ENCODE assay signal across 8 cellular contexts in genomic region chr1:78649628-78650027, GRCh38. TPM values are rescaled to one million over a fixed set of nuclear protein-coding genes. Genes with fewer than 3 reads are reported as not detected.
A peak's percentile ranks its signal among the peaks of the same experiment; 100 is the strongest.
DNase-seq lines count a peak whose midpoint lies in the region; ATAC-seq, FAIRE-seq and TF ChIP-seq lines count a peak whose summit lies in the region.

Gene IFI44 (plus strand): TSS chr1:78649831. CDS start chr1:78650196, 365 bp downstream.

- FAIRE-seq in bronchial epithelial cell (lab: Jason Lieb, UNC) = no peak

- no peaks in the 10 kb centered on the region for H3K27me3 ChIP-seq in CD4-positive, alpha-beta memory T cell (ENCODE audit: insufficient read depth, low read length)
- H3K27me3 ChIP-seq in bronchial epithelial cell (ENCODE audit: control insufficient read depth, insufficient read depth, low read length) (no peaks in the 10 kb centered on the region), right lobe of liver (no peaks in the 10 kb centered on the region), BE2C (no peaks in the 10 kb centered on the region)

- peak; percentile 49 for TF ChIP-seq POLR2A in right lobe of liver (IDR thresholded peaks at IDR 0.05)

- CTCF ChIA-PET in CD4-positive, alpha-beta memory T cell (lab: Charles Lee; ENCODE audit: partially characterized antibody) = interaction anchor here (0.7 to 2.4 kb wide), 8 partner anchors 21 to 32 kb away, joined by 3 to 11 read pairs (median 4); partner anchors contain the start of gene IFI44L

- no peak for TF ChIP-seq CTCF in VCaP (conservative IDR thresholded peaks at IDR 0.05)
- TF ChIP-seq CTCF in bronchial epithelial cell (IDR thresholded peaks at IDR 0.05; ENCODE audit: insufficient read depth, low read length, severe bottlenecking) = no peak
- no peak for TF ChIP-seq CTCF in right lobe of liver (IDR thresholded peaks at IDR 0.05)
- TF ChIP-seq CTCF in BE2C (IDR thresholded peaks at IDR 0.05; ENCODE audit: low read depth, low read length) = no peak

- H3K27ac ChIP-seq in CD4-positive, alpha-beta memory T cell (ENCODE audit: low read depth, low read length) = peak within 1 kb of the TSS; percentile 66
- H3K27ac ChIP-seq in VCaP = peak within 1 kb of the TSS; percentile 39
- H3K27ac ChIP-seq in right lobe of liver = peak within 1 kb of the TSS; percentile 2 to 68 (median 47)

- intact Hi-C loops in CD4-positive, alpha-beta memory T cell (cut with micrococcal nuclease) = loop anchor here (1.0 kb wide), 1 partner anchor 32 kb away; no protein-coding TSS in a partner anchor
- intact Hi-C loops in right lobe of liver (cut with DNase I) = no loop called here

- H3K4me3 Mint-ChIP-seq in CD4-positive, alpha-beta memory T cell = peak within 1 kb of the TSS; percentile 90 to 97 (median 93)

- no peaks in the 10 kb centered on the region for H3K36me3 ChIP-seq in CD4-positive, alpha-beta memory T cell (ENCODE audit: insufficient read depth, low read length)
- H3K36me3 ChIP-seq in bronchial epithelial cell (ENCODE audit: control insufficient read depth, insufficient read depth, low read length) (no peaks in the 10 kb centered on the region), right lobe of liver (no peaks in the 10 kb centered on the region), BE2C (no peaks in the 10 kb centered on the region)

- peak within 1 kb of the TSS; percentile 88 to 97 (median 95) for H3K27ac Mint-ChIP-seq in CD4-positive, alpha-beta memory T cell

- H3K4me3 ChIP-seq in CD4-positive, alpha-beta memory T cell (ENCODE audit: low read length in 2 of 2) = peak within 1 kb of the TSS; percentile 68 to 73
- H3K4me3 ChIP-seq in bronchial epithelial cell (ENCODE audit: low read depth, low read length) (no peak within 1 kb of the TSS), right lobe of liver (peak within 1 kb of the TSS; percentile 34 to 49 (median 43)), BE2C (ENCODE audit: low read depth, low read length) (no peak within 1 kb of the TSS)

- H3K36me3 Mint-ChIP-seq in CD4-positive, alpha-beta memory T cell = peaks cover 20 to 36% of the 10 kb centered on the region in 2 donors

- H3K4me1 ChIP-seq in CD4-positive, alpha-beta memory T cell (ENCODE audit: insufficient read depth, low read length) = peaks cover 63% of the 10 kb centered on the region
- no peaks in the 10 kb centered on the region for H3K4me1 ChIP-seq in right lobe of liver
- no peaks in the 10 kb centered on the region for H3K4me1 ChIP-seq in BE2C

- H3K27me3 Mint-ChIP-seq in CD4-positive, alpha-beta memory T cell = no peaks in the 10 kb centered on the region

- peaks cover 2 to 23% (median 10%) of the 10 kb centered on the region in 8 donors for H3K9me3 Mint-ChIP-seq in CD4-positive, alpha-beta memory T cell

- peak; percentile 75 to 84 (median 78) for DNase-seq in CD4-positive, alpha-beta memory T cell
- DNase-seq in HT-29 (ENCODE audit: low spot score) (peak; percentile 78), bronchial epithelial cell (ENCODE audit: low read depth) (peak; percentile 73), right lobe of liver (peak; percentile 70 to 83 (median 76)), BE2C (no peak)
- peak; percentile 21 to 46 (median 42) for DNase-seq in stimulated activated CD4-positive, alpha-beta T cell treated with anti-CD3 and anti-CD28 coated beads, TNF-alpha, amount 100 ng/mL, for 48 hours (ENCODE audit: low read depth in 3 of 3)

- H3K9me3 ChIP-seq in CD4-positive, alpha-beta memory T cell (ENCODE audit: control insufficient read depth in 1 of 2, low read length in 2 of 2) = no peaks in the 10 kb centered on the region
- H3K9me3 ChIP-seq in right lobe of liver (no peaks in the 10 kb centered on the region), BE2C (no peaks in the 10 kb centered on the region)

- POLR2A ChIA-PET in CD4-positive, alpha-beta memory T cell (lab: Charles Lee; ENCODE audit: partially characterized antibody) = interaction anchor here (1.0 to 1.5 kb wide), 6 partner anchors 21 to 32 kb away, joined by 3 to 14 read pairs (median 4); partner anchors contain the start of gene IFI44L

- ATAC-seq in GM19467 (IDR thresholded peaks at IDR 0.05; ENCODE audit: unreplicated experiment) (peak; percentile 86), right lobe of liver (peak; percentile 91 to 95 (median 94))

- H3K4me1 Mint-ChIP-seq in CD4-positive, alpha-beta memory T cell = peaks cover 46 to 88% (median 69%) of the 10 kb centered on the region in 4 donors

RNA-seq across cellular contexts. Expression of gene IFI44, which starts in this region (rescaled TPM):
- 10 to 100 TPM; 45.6 to 49.4 TPM for total RNA-seq in CD4-positive, alpha-beta memory T cell
- polyA plus RNA-seq in CD4-positive, alpha-beta memory T cell = 10 to 100 TPM; 20.2 to 43.6 TPM
- total RNA-seq in HT-29 (2014; rRNA removed; shearing (Covaris generic)) = 12.2 and 24.6 TPM in 2 replicates
- total RNA-seq in bronchial epithelial cell (0.26 and 0.38 TPM in 2 replicates), right lobe of liver (10 to 100 TPM in 2 of 6 experiments, 1 to 10 TPM in 4; 5.6 to 12.0 (median 9.8) TPM)
- not detected for polyA plus RNA-seq in BE2C (2012; ENCODE audit: insufficient read depth, insufficient read length, low read depth)

Comparison
In these comparisons a context has a peak if more than half of its experiments do, and no peak if none do; other contexts are left out.
1. Peak in DNase-seq in bronchial epithelial cell; RNA of the gene not detected or under 1 TPM.
2. H3K4me3 ChIP-seq: peak in CD4-positive, alpha-beta memory T cell (2 of 2) and right lobe of liver (3 of 3); none in bronchial epithelial cell (single experiment) and BE2C (single experiment).
3. Peak in every context shown above with its lines, with median percentiles within 50 percentile points of each other: H3K27ac ChIP-seq.